ENCODE assay signal across 12 cellular contexts in the genomic region with DNA sequence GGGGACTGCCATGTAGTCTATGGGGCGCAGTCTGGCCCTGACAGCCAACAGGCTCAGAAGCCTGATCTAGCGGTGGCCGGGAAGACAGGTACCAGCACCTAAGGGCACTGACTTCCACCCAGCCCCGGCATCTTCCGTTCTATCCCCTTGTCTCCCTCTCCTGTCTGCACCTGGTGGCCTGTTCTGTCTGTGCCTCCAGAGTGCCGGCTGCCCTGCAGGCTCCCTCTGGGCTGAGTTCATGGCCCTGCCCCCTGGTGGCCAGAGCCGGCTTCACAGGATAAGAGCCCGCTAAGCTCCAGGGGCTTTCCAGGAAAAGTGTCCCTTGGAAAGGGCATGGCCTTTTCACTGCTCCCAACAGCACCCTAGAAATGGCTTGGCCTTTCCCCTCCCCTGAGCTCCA. TPM values are rescaled to one million over a fixed set of nuclear protein-coding genes. Genes with fewer than 3 reads are reported as not detected.
A peak's percentile ranks its signal among the peaks of the same experiment; 100 is the strongest.
DNase-seq lines count a peak whose midpoint lies in the region; ATAC-seq, FAIRE-seq and TF ChIP-seq lines count a peak whose summit lies in the region.
"Not testable (repeated sequence)": the region's sequence is repeated elsewhere in the genome, so short reads cannot be mapped to it uniquely, and the experiment has no call there.
"Had no signal": no experiment of that assay in that cellular context is flagged by ENCODE, and none has a peak within 500 bp of the region (broad histone marks: within the 10 kb centered on the region; RNA-seq: fewer than 3 reads in every experiment).

No MANE protein-coding gene starts in this region.

- in situ Hi-C loops in GM12878 (cut with MboI), result not testable (repeated sequence)

- H3K36me3 Mint-ChIP-seq in activated CD8-positive, alpha-beta T cell treated with anti-CD3 and anti-CD28 coated beads, Interleukin-2, amount 10 ng/mL, durations not matched to agents 7 days and 5 days (ENCODE audit: low read depth); naive thymus-derived CD8-positive, alpha-beta T cell: not testable (repeated sequence)

- not testable (repeated sequence) for H3K4me3 ChIP-seq in A549; HCT116 (replicated peaks in 1 of 2; ENCODE audit: low read depth in 1 of 2, low read length in 2 of 2); GM12878

- H3K27ac ChIP-seq in A549; HCT116 (ENCODE audit: low read depth, low read length); GM12878 (ENCODE audit: control insufficient read depth, insufficient read depth): not testable (repeated sequence)

- H2AFZ ChIP-seq in HCT116 (ENCODE audit: low read depth, low read length, poor library complexity, severe bottlenecking); GM12878 (ENCODE audit: control insufficient read depth, low read depth, low read length): not testable (repeated sequence)

- H3K9me3 Mint-ChIP-seq in activated CD8-positive, alpha-beta T cell treated with anti-CD3 and anti-CD28 coated beads, Interleukin-2, amount 10 ng/mL, durations not matched to agents 7 days and 5 days (ENCODE audit: insufficient read depth); naive thymus-derived CD8-positive, alpha-beta T cell; stimulated activated naive CD8-positive, alpha-beta T cell treated with anti-CD3 and anti-CD28 coated beads, Interleukin-15, amount 100 ng/mL, for 72 hours: not testable (repeated sequence)

- not testable (repeated sequence) for TF ChIP-seq RAD21 in A549 (conservative IDR thresholded peaks at IDR 0.05 in 1 of 2, IDR thresholded peaks at IDR 0.05 in 1 of 2); HCT116 (IDR thresholded peaks at IDR 0.05; ENCODE audit: low read depth); GM12878 (IDR thresholded peaks at IDR 0.05; ENCODE audit: insufficient read depth, low read depth, low read length)

- H3K4me2 ChIP-seq in A549; HCT116 (ENCODE audit: low read length); GM12878 (ENCODE audit: control insufficient read depth, insufficient read depth): not testable (repeated sequence)

- TF ChIP-seq EP300 in A549 (IDR thresholded peaks at IDR 0.05); GM12878 (IDR thresholded peaks at IDR 0.05; ENCODE audit: borderline replicate concordance in 1 of 2, control insufficient read depth in 1 of 2, low read depth in 2 of 2, low read length in 2 of 2): not testable (repeated sequence)

- H3K4me3 Mint-ChIP-seq in activated CD8-positive, alpha-beta T cell treated with anti-CD3 and anti-CD28 coated beads, Interleukin-2, amount 10 ng/mL, durations not matched to agents 7 days and 5 days; naive thymus-derived CD8-positive, alpha-beta T cell; stimulated activated naive CD8-positive, alpha-beta T cell treated with anti-CD3 and anti-CD28 coated beads, Interleukin-15, amount 100 ng/mL, for 72 hours: not testable (repeated sequence)

- not testable (repeated sequence) for H3K4me1 ChIP-seq in A549; HCT116 (ENCODE audit: control insufficient read depth in 1 of 2, insufficient read depth in 2 of 2, low read length in 2 of 2); GM12878 (ENCODE audit: control insufficient read depth, insufficient read depth, low read length)

- CTCF ChIA-PET in A549 (lab: Yijun Ruan, JAX); HCT116 (lab: Charles Lee); activated CD8-positive, alpha-beta T cell treated with anti-CD3 and anti-CD28 coated beads, Interleukin-2, amount 10 ng/mL, durations not matched to agents 7 days and 5 days (lab: Charles Lee); GM12878 (lab: Yijun Ruan, JAX): not testable (repeated sequence)

- ATAC-seq in A549 (peak; percentile 87 to 99), HCT116 (peak; percentile 90), SK-N-SH treated with all-trans-retinoic acid at 6 μM for 48 hours (peak; percentile 57; the same call in 2 of the 3 replicates), GM12878 (peak; percentile 70), left lobe of liver (peak; percentile 77)
- ATAC-seq in activated CD8-positive, alpha-beta T cell treated with anti-CD3 and anti-CD28 coated beads, Interleukin-2, amount 10 ng/mL, durations not matched to agents 7 days and 5 days, result peak; percentile 67
- peak; percentile 69 to 73 for ATAC-seq in naive thymus-derived CD8-positive, alpha-beta T cell
- peak; percentile 79 for ATAC-seq in stimulated activated naive CD8-positive, alpha-beta T cell treated with anti-CD3 and anti-CD28 coated beads, Interleukin-15, amount 100 ng/mL, for 72 hours

- not testable (repeated sequence) for BruUV-seq in HCT116 (replicated peaks; lab: Mats Ljungman, UMichigan); GM12878 (replicated peaks; lab: Mats Ljungman, UMichigan)

- not testable (repeated sequence) for H3K9ac ChIP-seq in HCT116 (ENCODE audit: low read length); GM12878 (ENCODE audit: control insufficient read depth, insufficient read depth, low read length)

- RAD21 ChIA-PET in HCT116 (lab: Charles Lee; ENCODE audit: low non-redundant PET in 1 of 2, low total read pairs in 2 of 2, uncharacterized antibody in 2 of 2, unreplicated experiment in 2 of 2); GM12878 (lab: Charles Lee; ENCODE audit: unreplicated experiment): not testable (repeated sequence)

- not testable (repeated sequence) for H3K9me2 ChIP-seq in HCT116 (ENCODE audit: insufficient read depth)

- SMC1A ChIA-PET in GM12878 (lab: Charles Lee; ENCODE audit: uncharacterized antibody, unreplicated experiment), result not testable (repeated sequence)

- not testable (repeated sequence) for H4K20me1 ChIP-seq in HCT116 (ENCODE audit: insufficient read depth); GM12878 (ENCODE audit: control insufficient read depth, insufficient read depth)

- not testable (repeated sequence) for H3K4me1 Mint-ChIP-seq in activated CD8-positive, alpha-beta T cell treated with anti-CD3 and anti-CD28 coated beads, Interleukin-2, amount 10 ng/mL, durations not matched to agents 7 days and 5 days (ENCODE audit: low read depth); naive thymus-derived CD8-positive, alpha-beta T cell; stimulated activated naive CD8-positive, alpha-beta T cell treated with anti-CD3 and anti-CD28 coated beads, Interleukin-15, amount 100 ng/mL, for 72 hours

- not testable (repeated sequence) for H3K27me3 Mint-ChIP-seq in activated CD8-positive, alpha-beta T cell treated with anti-CD3 and anti-CD28 coated beads, Interleukin-2, amount 10 ng/mL, durations not matched to agents 7 days and 5 days (ENCODE audit: low read depth); naive thymus-derived CD8-positive, alpha-beta T cell; stimulated activated naive CD8-positive, alpha-beta T cell treated with anti-CD3 and anti-CD28 coated beads, Interleukin-15, amount 100 ng/mL, for 72 hours

- not testable (repeated sequence) for H3K27ac Mint-ChIP-seq in activated CD8-positive, alpha-beta T cell treated with anti-CD3 and anti-CD28 coated beads, Interleukin-2, amount 10 ng/mL, durations not matched to agents 7 days and 5 days; naive thymus-derived CD8-positive, alpha-beta T cell; stimulated activated naive CD8-positive, alpha-beta T cell treated with anti-CD3 and anti-CD28 coated beads, Interleukin-15, amount 100 ng/mL, for 72 hours

- not testable (repeated sequence) for DNase-seq in A549 (ENCODE audit: low read depth in 1 of 2, low spot score in 1 of 2); HCT116 (ENCODE audit: low read depth, low spot score); activated CD8-positive, alpha-beta T cell treated with anti-CD3 and anti-CD28 coated beads, Interleukin-2, amount 10 ng/mL, durations not matched to agents 7 days and 5 days; GM12878 (ENCODE audit: low read depth, low spot score); left lobe of liver (ENCODE audit: low spot score); naive thymus-derived CD8-positive, alpha-beta T cell; stimulated activated naive CD8-positive, alpha-beta T cell treated with anti-CD3 and anti-CD28 coated beads, Interleukin-15, amount 100 ng/mL, for 72 hours

- no CpG with 5 or more reads among the region's 8 CpGs for WGBS in A549 (ENCODE audit: missing lambda C conversion rate)
- WGBS in GM12878 (ENCODE audit: insufficient coverage, insufficient replicate concordance, low lambda C conversion rate, missing lambda C conversion rate), result no CpG with 5 or more reads among the region's 8 CpGs

- H3K27me3 ChIP-seq in HCT116 (ENCODE audit: insufficient read depth, low read length); GM12878 (replicated peaks in 1 of 2; ENCODE audit: control insufficient read depth in 2 of 2, insufficient read depth in 2 of 2, low read length in 1 of 2): not testable (repeated sequence)

- not testable (repeated sequence) for H3K79me2 ChIP-seq in HCT116 (ENCODE audit: insufficient read depth, low read length); GM12878 (ENCODE audit: control insufficient read depth, insufficient read depth, low read length)

- not testable (repeated sequence) for H3K36me3 ChIP-seq in HCT116 (ENCODE audit: control insufficient read depth in 1 of 2, insufficient read depth in 2 of 2, low read length in 2 of 2); GM12878 (ENCODE audit: control insufficient read depth in 2 of 2, insufficient read depth in 2 of 2, low read length in 1 of 2)

- intact Hi-C loops in HCT116 (cut with micrococcal nuclease); GM12878 (cut with micrococcal nuclease; ENCODE audit: unreplicated experiment): not testable (repeated sequence)

- TF ChIP-seq CTCF in A549 (IDR thresholded peaks at IDR 0.05); HCT116 (IDR thresholded peaks at IDR 0.05 in 2 of 3, conservative IDR thresholded peaks at IDR 0.05 in 1 of 3; ENCODE audit: borderline replicate concordance in 1 of 3, insufficient read depth in 1 of 3, low read depth in 2 of 3, low read length in 2 of 3); GM12878 (IDR thresholded peaks at IDR 0.05 in 2 of 3, conservative IDR thresholded peaks at IDR 0.05 in 1 of 3; ENCODE audit: control insufficient read depth in 2 of 3, extremely low read depth in 1 of 3, insufficient read depth in 1 of 3, low read depth in 3 of 3, low read length in 3 of 3): not testable (repeated sequence)

- POLR2A ChIA-PET in A549 (lab: Yijun Ruan, JAX); HCT116 (lab: Charles Lee); activated CD8-positive, alpha-beta T cell treated with anti-CD3 and anti-CD28 coated beads, Interleukin-2, amount 10 ng/mL, durations not matched to agents 7 days and 5 days (lab: Charles Lee); GM12878 (lab: Charles Lee); naive thymus-derived CD8-positive, alpha-beta T cell (lab: Charles Lee): not testable (repeated sequence)

- not testable (repeated sequence) for FAIRE-seq in A549 (lab: Jason Lieb, UNC); GM12878 (lab: Jason Lieb, UNC)

- TF ChIP-seq POLR2A in A549 (IDR thresholded peaks at IDR 0.05; ENCODE audit: low read length); HCT116 (IDR thresholded peaks at IDR 0.05; ENCODE audit: borderline replicate concordance, extremely low read depth, insufficient read depth, insufficient read length); GM12878 (IDR thresholded peaks at IDR 0.05; ENCODE audit: low read depth, low read length): not testable (repeated sequence)

- not testable (repeated sequence) for H3K9me3 ChIP-seq in A549; HCT116 (ENCODE audit: control insufficient read depth in 1 of 2, insufficient read depth in 1 of 2, low read depth in 1 of 2, low read length in 2 of 2); GM12878 (replicated peaks; ENCODE audit: control insufficient read depth, insufficient read depth, low read length)

RNA-seq across cellular contexts. Expression of a gene that starts 15.1 kb away (rescaled TPM):
- polyA plus RNA-seq in A549 (2011; rRNA removed) (0.09 TPM in 1 of 2 replicates, not detected in the other), A549 (2017; fragmentation: RNase III; extraction: RNeasy Plus Mini Kit Qiagen cat#74134 plus additional on column Dnase treatment) (0.07 to 0.23 TPM in 2 of 3 replicates, not detected in the other), GM12878 (2011; rRNA removed) (not detected in 2 replicates), GM12878 (2014; fragmentation: Illumina TruSeq; extraction: Trizol) (0.25 TPM in 1 of 2 replicates, not detected in the other), GM12878 (2014; fragmentation: Nextera tagmentation; extraction: Ambion mirVana) (not detected), GM12878 (2014; rRNA removed) (0.13 TPM in 1 of 2 replicates, not detected in the other), GM12878 (2016; fragmentation: Nextera tagmentation; extraction: Ambion mirVana) (under 1 TPM in 1 of 2 experiments, not detected in 1; 0.23 TPM)
- polyA plus RNA-seq in A549 (2012; cell fraction: cytosol; rRNA removed), result not detected in 2 replicates
- polyA plus RNA-seq in A549 (2012; cell fraction: nucleus; rRNA removed), result not detected in 2 replicates
- 0.17 and 0.24 TPM in 2 replicates for polyA minus RNA-seq in A549 (2011; rRNA and poly(A)+ RNA removed)
- total RNA-seq in HCT116 (2021; ENCODE audit: unreplicated experiment) (not detected), GM12878 (2014; rRNA removed) (not detected in 2 replicates), GM12878 (2014; rRNA removed; fragmentation: Illumina TruSeq; extraction: Trizol) (not detected in 2 replicates), GM12878 (2021) (not detected in 2 replicates), left lobe of liver (0.10 TPM)
- polyA plus RNA-seq in HCT116 (2012), result 0.05 and 0.17 TPM in 2 replicates
- under 1 TPM in 1 of 2 experiments, not detected in 1; 0.34 TPM for total RNA-seq in activated CD8-positive, alpha-beta T cell treated with anti-CD3 and anti-CD28 coated beads, Interleukin-2, amount 10 ng/mL, durations not matched to agents 7 days and 5 days
- not detected in 2 replicates for total RNA-seq in GM12878 (2013; cell fraction: nucleolus; rRNA removed)
- polyA plus RNA-seq in GM12878 (2011; ENCODE audit: low read depth), result not detected
- polyA plus RNA-seq in GM12878 (2011; cell fraction: cytosol; rRNA removed), result not detected in 2 replicates
- polyA plus RNA-seq in GM12878 (2011; cell fraction: nucleus; rRNA removed), result not detected in 2 replicates
- 0.08 TPM in 1 of 2 replicates, not detected in the other for polyA plus RNA-seq in GM12878 (2012)
- not detected in 2 replicates for polyA minus RNA-seq in GM12878 (2011; rRNA and poly(A)+ RNA removed)
- polyA minus RNA-seq in GM12878 (2011; cell fraction: cytosol; rRNA and poly(A)+ RNA removed), result not detected in 2 replicates
- polyA minus RNA-seq in GM12878 (2011; cell fraction: nucleus; rRNA and poly(A)+ RNA removed), result not detected in 2 replicates
- under 1 TPM; 0.36 to 0.60 TPM for total RNA-seq in naive thymus-derived CD8-positive, alpha-beta T cell
- polyA plus RNA-seq in naive thymus-derived CD8-positive, alpha-beta T cell, result not detected
- total RNA-seq: LHCN-M2, PC-9, SJCRH30 had no signal
- polyA plus RNA-seq: AG04450 had no signal

RNA-seq across cellular contexts. Expression of a gene that starts 37.0 kb away (rescaled TPM):
- polyA plus RNA-seq in A549 (2011; rRNA removed), result 1.4 and 1.8 TPM in 2 replicates
- polyA plus RNA-seq in A549 (2012; cell fraction: cytosol; rRNA removed), result 0.67 and 0.74 TPM in 2 replicates
- 2.3 and 2.4 TPM in 2 replicates for polyA plus RNA-seq in A549 (2012; cell fraction: nucleus; rRNA removed)
- 0.96 to 2.1 TPM (median 1.3 TPM) in 3 replicates for polyA plus RNA-seq in A549 (2017; fragmentation: RNase III; extraction: RNeasy Plus Mini Kit Qiagen cat#74134 plus additional on column Dnase treatment)
- polyA minus RNA-seq in A549 (2011; rRNA and poly(A)+ RNA removed), result 1.1 and 1.2 TPM in 2 replicates
- not detected for total RNA-seq in HCT116 (2021; ENCODE audit: unreplicated experiment)
- 0.19 and 0.26 TPM in 2 replicates for polyA plus RNA-seq in HCT116 (2012)
- 1 to 10 TPM in 1 of 2 experiments, under 1 TPM in 1; 0.94 to 1.3 TPM for total RNA-seq in activated CD8-positive, alpha-beta T cell treated with anti-CD3 and anti-CD28 coated beads, Interleukin-2, amount 10 ng/mL, durations not matched to agents 7 days and 5 days
- total RNA-seq in GM12878 (2013; cell fraction: nucleolus; rRNA removed), result not detected in 2 replicates
- not detected in 2 replicates for total RNA-seq in GM12878 (2014; rRNA removed)
- total RNA-seq in GM12878 (2014; rRNA removed; fragmentation: Illumina TruSeq; extraction: Trizol), result not detected in 2 replicates
- not detected in 2 replicates for total RNA-seq in GM12878 (2021)
- polyA plus RNA-seq in GM12878 (2011; ENCODE audit: low read depth), result not detected
- polyA plus RNA-seq in GM12878 (2011; rRNA removed), result not detected in 2 replicates
- polyA plus RNA-seq in GM12878 (2011; cell fraction: cytosol; rRNA removed), result not detected in 2 replicates
- polyA plus RNA-seq in GM12878 (2011; cell fraction: nucleus; rRNA removed), result not detected in 2 replicates
- polyA plus RNA-seq in GM12878 (2012), result 0.07 TPM in 1 of 2 replicates, not detected in the other
- polyA plus RNA-seq in GM12878 (2014; fragmentation: Illumina TruSeq; extraction: Trizol), result not detected in 2 replicates
- polyA plus RNA-seq in GM12878 (2014; fragmentation: Nextera tagmentation; extraction: Ambion mirVana), result not detected
- not detected in 2 replicates for polyA plus RNA-seq in GM12878 (2014; rRNA removed)
- polyA plus RNA-seq in GM12878 (2016; fragmentation: Nextera tagmentation; extraction: Ambion mirVana), result not detected
- not detected in 2 replicates for polyA minus RNA-seq in GM12878 (2011; rRNA and poly(A)+ RNA removed)
- polyA minus RNA-seq in GM12878 (2011; cell fraction: cytosol; rRNA and poly(A)+ RNA removed), result not detected in 2 replicates
- polyA minus RNA-seq in GM12878 (2011; cell fraction: nucleus; rRNA and poly(A)+ RNA removed), result not detected in 2 replicates
- 0.30 TPM for total RNA-seq in left lobe of liver
- not detected for total RNA-seq in naive thymus-derived CD8-positive, alpha-beta T cell
- polyA plus RNA-seq in naive thymus-derived CD8-positive, alpha-beta T cell, result not detected
- total RNA-seq: LHCN-M2, PC-9, SJCRH30 had no signal
- polyA plus RNA-seq: AG04450 had no signal
